ENCODE assay signal across 2 cellular contexts in genomic region chr20:54091120-54091480, GRCh38.
TF ChIP-seq lines count a peak whose summit lies in the region.

No MANE protein-coding gene starts in this region.

TF ChIP-seq in HepG2, 621 proteins besides CTCF, POLR2A, EP300 and RAD21:
- TF ChIP-seq GPN1 (CRISPR knock-in tag; IDR thresholded peaks at IDR 0.05; ENCODE audit: borderline replicate concordance) (no peak), ZNF703 (CRISPR knock-in tag; IDR thresholded peaks at IDR 0.05; ENCODE audit: borderline replicate concordance) (no peak), ZNF460 (CRISPR knock-in tag; IDR thresholded peaks at IDR 0.05; ENCODE audit: borderline replicate concordance) (peak; percentile 16; the same call in 1 of the 2 replicates)
- TF ChIP-seq, protein P1, sequence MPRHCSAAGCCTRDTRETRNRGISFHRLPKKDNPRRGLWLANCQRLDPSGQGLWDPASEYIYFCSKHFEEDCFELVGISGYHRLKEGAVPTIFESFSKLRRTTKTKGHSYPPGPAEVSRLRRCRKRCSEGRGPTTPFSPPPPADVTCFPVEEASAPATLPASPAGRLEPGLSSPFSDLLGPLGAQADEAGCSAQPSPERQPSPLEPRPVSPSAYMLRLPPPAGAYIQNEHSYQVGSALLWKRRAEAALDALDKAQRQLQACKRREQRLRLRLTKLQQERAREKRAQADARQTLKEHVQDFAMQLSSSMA (CRISPR knock-in tag; IDR thresholded peaks at IDR 0.05): no peak
TF ChIP-seq in HepG2: peak in this region for 1.

TF ChIP-seq in K562, 482 proteins besides CTCF, POLR2A, EP300 and RAD21:
- TF ChIP-seq ARHGAP35 (IDR thresholded peaks at IDR 0.05; ENCODE audit: partially characterized antibody) (no peak), ZBTB17 (CRISPR knock-in tag; IDR thresholded peaks at IDR 0.05) (no peak), SFPQ (IDR thresholded peaks at IDR 0.05; ENCODE audit: low read depth, low read length) (no peak), EWSR1 (IDR thresholded peaks at IDR 0.05; ENCODE audit: borderline replicate concordance, low read depth, partially characterized antibody) (peak; percentile 59), ZBTB7A (IDR thresholded peaks at IDR 0.05; ENCODE audit: borderline replicate concordance, control insufficient read depth, low read depth, low read length) (no peak), RBM39 (optimal IDR thresholded peaks at IDR 0.05; ENCODE audit: low read depth, low read length) (no peak), ZBTB11 (CRISPR knock-in tag; IDR thresholded peaks at IDR 0.05) (peak in 1 of 3 experiments; percentile 68; a peak in 1 of 6 replicates), ZNF780A (CRISPR knock-in tag; IDR thresholded peaks at IDR 0.05) (no peak)
